2 cellular contexts compared by ENCODE assay signal in the genomic region with DNA sequence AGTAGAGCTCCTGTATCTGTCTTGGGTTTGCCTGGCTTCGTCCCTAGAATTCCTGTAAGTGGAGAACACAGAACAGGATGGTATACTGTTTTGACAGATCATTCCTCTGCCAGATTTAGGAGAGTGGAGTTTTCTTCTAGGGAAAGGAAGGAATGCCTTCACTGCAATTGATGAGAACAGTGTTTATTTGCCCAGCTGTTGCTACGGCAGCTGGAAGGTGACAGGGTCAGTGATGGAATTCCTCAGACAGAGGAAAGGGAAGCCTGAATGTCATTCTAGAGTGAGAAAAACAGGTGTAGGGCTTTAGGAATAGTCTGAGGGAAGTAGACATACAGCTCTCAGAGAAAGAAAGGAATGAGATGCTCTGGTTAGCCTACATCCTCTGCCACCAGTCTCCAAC.
A peak's percentile ranks its signal among the peaks of the same experiment; 100 is the strongest.
TF ChIP-seq lines count a peak whose summit lies in the region.

No MANE protein-coding gene starts in this region.

TF ChIP-seq in HEK293, 187 proteins besides CTCF, POLR2A, EP300 and RAD21:
- no peak for TF ChIP-seq BCL11A (tag by site-specific recombination; IDR thresholded peaks at IDR 0.05; ENCODE audit: low read depth)
- peak; percentile 52; the same call in 1 of the 2 replicates for TF ChIP-seq PRDM1 (tag by site-specific recombination; IDR thresholded peaks at IDR 0.05)

TF ChIP-seq in K562, 482 proteins besides CTCF, POLR2A, EP300 and RAD21:
- no peak for TF ChIP-seq MCM7 (IDR thresholded peaks at IDR 0.05)
- TF ChIP-seq, protein P1, sequence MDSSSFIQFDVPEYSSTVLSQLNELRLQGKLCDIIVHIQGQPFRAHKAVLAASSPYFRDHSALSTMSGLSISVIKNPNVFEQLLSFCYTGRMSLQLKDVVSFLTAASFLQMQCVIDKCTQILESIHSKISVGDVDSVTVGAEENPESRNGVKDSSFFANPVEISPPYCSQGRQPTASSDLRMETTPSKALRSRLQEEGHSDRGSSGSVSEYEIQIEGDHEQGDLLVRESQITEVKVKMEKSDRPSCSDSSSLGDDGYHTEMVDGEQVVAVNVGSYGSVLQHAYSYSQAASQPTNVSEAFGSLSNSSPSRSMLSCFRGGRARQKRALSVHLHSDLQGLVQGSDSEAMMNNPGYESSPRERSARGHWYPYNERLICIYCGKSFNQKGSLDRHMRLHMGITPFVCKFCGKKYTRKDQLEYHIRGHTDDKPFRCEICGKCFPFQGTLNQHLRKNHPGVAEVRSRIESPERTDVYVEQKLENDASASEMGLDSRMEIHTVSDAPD (CRISPR knock-in tag; IDR thresholded peaks at IDR 0.05) = no peak
- TF ChIP-seq, protein P2, sequence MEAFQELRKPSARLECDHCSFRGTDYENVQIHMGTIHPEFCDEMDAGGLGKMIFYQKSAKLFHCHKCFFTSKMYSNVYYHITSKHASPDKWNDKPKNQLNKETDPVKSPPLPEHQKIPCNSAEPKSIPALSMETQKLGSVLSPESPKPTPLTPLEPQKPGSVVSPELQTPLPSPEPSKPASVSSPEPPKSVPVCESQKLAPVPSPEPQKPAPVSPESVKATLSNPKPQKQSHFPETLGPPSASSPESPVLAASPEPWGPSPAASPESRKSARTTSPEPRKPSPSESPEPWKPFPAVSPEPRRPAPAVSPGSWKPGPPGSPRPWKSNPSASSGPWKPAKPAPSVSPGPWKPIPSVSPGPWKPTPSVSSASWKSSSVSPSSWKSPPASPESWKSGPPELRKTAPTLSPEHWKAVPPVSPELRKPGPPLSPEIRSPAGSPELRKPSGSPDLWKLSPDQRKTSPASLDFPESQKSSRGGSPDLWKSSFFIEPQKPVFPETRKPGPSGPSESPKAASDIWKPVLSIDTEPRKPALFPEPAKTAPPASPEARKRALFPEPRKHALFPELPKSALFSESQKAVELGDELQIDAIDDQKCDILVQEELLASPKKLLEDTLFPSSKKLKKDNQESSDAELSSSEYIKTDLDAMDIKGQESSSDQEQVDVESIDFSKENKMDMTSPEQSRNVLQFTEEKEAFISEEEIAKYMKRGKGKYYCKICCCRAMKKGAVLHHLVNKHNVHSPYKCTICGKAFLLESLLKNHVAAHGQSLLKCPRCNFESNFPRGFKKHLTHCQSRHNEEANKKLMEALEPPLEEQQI (IDR thresholded peaks at IDR 0.05) = no peak
- no peak for TF ChIP-seq PHF20 (IDR thresholded peaks at IDR 0.05; ENCODE audit: partially characterized antibody)
- peak; percentile 30; the same call in 1 of the 2 replicates for TF ChIP-seq RFX1 (IDR thresholded peaks at IDR 0.05)
